In the genomic region with DNA sequence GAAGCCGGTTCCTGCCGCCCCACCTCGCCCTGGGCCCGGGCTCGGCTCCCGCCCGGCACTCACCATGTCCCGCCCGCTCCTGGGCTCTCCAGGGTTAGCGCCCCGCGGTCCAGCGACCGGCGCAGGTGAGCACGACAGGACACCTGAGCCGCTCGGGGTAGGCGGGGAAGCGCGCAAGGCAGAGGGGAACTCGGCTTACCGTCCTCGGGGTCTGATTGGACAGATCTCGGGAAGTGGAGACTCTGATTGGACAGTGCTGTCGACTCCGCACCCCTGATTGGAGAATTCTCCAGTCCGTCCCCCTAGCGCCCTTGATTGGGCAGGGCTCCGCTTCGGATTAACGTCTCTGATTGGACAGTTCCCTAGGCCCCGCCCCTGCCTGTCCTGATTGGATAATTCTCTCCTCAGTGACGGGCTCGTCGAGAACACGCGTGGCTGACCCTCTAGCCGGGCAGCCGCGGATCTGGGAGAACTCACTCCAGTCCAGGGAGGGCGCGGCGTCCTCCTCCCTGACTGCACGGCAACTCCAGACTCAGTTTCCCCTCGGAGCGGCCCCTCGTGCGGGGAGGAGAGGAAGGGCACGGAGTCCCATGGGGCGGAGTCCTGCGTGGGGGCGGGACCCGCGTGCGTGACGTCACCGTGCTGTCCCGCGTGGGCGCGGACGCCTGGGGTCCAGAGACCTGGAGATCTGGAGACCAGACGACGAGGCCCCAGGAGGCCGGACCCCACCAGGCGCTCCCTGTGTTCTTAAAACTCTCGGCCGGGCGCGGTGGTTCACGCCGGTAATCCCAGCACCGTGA, we compare ENCODE assay signal across 1 cellular context.
A peak's percentile ranks its signal among the peaks of the same experiment; 100 is the strongest.
TF ChIP-seq lines count a peak whose summit lies in the region.

A gene (minus strand): TSS at position 197 of the 800 bp plus-strand sequence. CDS start 131 bp downstream, at position 66.

TF ChIP-seq in K562, 482 proteins besides CTCF, POLR2A, EP300 and RAD21 (continued from another document):
- TF ChIP-seq, protein P1, sequence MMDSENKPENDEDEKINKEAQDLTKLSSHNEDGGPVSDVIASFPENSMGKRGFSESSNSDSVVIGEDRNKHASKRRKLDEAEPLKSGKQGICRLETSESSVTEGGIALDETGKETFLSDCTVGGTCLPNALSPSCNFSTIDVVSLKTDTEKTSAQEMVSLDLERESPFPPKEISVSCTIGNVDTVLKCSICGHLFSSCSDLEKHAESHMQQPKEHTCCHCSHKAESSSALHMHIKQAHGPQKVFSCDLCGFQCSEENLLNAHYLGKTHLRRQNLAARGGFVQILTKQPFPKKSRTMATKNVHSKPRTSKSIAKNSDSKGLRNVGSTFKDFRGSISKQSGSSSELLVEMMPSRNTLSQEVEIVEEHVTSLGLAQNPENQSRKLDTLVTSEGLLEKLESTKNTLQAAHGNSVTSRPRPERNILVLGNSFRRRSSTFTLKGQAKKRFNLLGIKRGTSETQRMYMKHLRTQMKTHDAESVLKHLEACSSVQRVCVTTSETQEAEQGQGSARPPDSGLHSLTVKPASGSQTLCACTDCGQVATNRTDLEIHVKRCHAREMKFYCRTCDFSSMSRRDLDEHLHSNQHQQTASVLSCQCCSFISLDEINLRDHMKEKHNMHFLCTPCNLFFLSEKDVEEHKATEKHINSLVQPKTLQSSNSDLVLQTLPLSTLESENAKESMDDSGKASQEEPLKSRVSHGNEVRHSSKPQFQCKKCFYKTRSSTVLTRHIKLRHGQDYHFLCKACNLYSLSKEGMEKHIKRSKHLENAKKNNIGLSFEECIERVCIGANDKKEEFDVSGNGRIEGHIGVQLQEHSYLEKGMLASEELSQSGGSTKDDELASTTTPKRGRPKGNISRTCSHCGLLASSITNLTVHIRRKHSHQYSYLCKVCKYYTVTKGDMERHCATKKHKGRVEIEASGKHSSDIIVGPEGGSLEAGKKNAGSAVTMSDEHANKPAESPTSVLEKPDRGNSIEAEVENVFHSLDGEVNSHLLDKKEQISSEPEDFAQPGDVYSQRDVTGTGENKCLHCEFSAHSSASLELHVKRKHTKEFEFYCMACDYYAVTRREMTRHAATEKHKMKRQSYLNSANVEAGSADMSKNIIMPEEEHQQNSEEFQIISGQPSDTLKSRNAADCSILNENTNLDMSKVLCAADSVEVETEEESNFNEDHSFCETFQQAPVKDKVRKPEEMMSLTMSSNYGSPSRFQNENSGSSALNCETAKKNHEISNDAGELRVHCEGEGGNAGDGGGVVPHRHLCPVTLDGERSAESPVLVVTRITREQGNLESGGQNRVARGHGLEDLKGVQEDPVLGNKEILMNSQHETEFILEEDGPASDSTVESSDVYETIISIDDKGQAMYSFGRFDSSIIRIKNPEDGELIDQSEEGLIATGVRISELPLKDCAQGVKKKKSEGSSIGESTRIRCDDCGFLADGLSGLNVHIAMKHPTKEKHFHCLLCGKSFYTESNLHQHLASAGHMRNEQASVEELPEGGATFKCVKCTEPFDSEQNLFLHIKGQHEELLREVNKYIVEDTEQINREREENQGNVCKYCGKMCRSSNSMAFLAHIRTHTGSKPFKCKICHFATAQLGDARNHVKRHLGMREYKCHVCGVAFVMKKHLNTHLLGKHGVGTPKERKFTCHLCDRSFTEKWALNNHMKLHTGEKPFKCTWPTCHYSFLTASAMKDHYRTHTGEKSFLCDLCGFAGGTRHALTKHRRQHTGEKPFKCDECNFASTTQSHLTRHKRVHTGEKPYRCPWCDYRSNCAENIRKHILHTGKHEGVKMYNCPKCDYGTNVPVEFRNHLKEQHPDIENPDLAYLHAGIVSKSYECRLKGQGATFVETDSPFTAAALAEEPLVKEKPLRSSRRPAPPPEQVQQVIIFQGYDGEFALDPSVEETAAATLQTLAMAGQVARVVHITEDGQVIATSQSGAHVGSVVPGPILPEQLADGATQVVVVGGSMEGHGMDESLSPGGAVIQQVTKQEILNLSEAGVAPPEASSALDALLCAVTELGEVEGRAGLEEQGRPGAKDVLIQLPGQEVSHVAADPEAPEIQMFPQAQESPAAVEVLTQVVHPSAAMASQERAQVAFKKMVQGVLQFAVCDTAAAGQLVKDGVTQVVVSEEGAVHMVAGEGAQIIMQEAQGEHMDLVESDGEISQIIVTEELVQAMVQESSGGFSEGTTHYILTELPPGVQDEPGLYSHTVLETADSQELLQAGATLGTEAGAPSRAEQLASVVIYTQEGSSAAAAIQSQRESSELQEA (IDR thresholded peaks at IDR 0.05; ENCODE audit: low read depth): no peak
- TF ChIP-seq, protein P2, sequence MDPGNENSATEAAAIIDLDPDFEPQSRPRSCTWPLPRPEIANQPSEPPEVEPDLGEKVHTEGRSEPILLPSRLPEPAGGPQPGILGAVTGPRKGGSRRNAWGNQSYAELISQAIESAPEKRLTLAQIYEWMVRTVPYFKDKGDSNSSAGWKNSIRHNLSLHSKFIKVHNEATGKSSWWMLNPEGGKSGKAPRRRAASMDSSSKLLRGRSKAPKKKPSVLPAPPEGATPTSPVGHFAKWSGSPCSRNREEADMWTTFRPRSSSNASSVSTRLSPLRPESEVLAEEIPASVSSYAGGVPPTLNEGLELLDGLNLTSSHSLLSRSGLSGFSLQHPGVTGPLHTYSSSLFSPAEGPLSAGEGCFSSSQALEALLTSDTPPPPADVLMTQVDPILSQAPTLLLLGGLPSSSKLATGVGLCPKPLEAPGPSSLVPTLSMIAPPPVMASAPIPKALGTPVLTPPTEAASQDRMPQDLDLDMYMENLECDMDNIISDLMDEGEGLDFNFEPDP (CRISPR knock-in tag; IDR thresholded peaks at IDR 0.05): no peak
- TF ChIP-seq DPF2 (IDR thresholded peaks at IDR 0.05): peak; percentile 32; the same call in 1 of the 2 replicates
- TF ChIP-seq TAF7 (tag; IDR thresholded peaks at IDR 0.05): no peak
- no peak; the same call in 1 of the 2 replicates for TF ChIP-seq SMAD3 (CRISPR knock-in tag; conservative IDR thresholded peaks at IDR 0.05)
- TF ChIP-seq, protein P3, sequence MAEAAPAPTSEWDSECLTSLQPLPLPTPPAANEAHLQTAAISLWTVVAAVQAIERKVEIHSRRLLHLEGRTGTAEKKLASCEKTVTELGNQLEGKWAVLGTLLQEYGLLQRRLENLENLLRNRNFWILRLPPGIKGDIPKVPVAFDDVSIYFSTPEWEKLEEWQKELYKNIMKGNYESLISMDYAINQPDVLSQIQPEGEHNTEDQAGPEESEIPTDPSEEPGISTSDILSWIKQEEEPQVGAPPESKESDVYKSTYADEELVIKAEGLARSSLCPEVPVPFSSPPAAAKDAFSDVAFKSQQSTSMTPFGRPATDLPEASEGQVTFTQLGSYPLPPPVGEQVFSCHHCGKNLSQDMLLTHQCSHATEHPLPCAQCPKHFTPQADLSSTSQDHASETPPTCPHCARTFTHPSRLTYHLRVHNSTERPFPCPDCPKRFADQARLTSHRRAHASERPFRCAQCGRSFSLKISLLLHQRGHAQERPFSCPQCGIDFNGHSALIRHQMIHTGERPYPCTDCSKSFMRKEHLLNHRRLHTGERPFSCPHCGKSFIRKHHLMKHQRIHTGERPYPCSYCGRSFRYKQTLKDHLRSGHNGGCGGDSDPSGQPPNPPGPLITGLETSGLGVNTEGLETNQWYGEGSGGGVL (CRISPR knock-in tag; IDR thresholded peaks at IDR 0.05): no peak
- no peak for TF ChIP-seq FUS (optimal IDR thresholded peaks at IDR 0.05; ENCODE audit: low read depth, low read length)
- peak; percentile 80 for TF ChIP-seq CBX1 (IDR thresholded peaks at IDR 0.05; ENCODE audit: low read depth)
- peak; percentile 100 for TF ChIP-seq NFYB (IDR thresholded peaks at IDR 0.05; ENCODE audit: extremely low read depth, insufficient read length)
TF ChIP-seq in K562: peak in this region for 182.
